Comparison of ENCODE assay signal across 8 cellular contexts in the genomic region with DNA sequence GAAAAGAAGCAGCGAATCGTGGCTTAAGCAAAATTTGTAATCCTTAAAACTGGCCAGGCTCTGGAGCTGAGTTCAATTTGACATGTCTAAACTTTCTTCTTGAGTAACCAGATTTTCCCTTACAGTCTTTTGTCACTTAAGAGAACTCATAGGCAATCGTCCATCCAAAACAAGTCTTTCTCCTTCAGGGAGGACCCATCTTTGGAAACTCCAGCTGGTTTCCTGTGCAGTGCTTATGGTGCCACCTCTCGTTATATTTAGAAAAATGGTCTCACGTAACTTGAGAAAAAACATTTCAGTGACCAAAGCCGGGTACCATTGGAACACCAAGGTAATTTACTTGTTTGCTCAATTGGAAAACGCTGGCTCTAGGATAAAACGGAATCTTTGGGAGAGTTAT. TPM values are rescaled to one million over a fixed set of nuclear protein-coding genes. Genes with fewer than 3 reads are reported as not detected.
DNase-seq lines count a peak whose midpoint lies in the region; ATAC-seq and TF ChIP-seq lines count a peak whose summit lies in the region.

No MANE protein-coding gene starts in this region.

- H3K4me1 ChIP-seq in Caco-2 (peaks cover 31% of the 10 kb centered on the region), MM.1S (ENCODE audit: low read length) (peaks cover 28% of the 10 kb centered on the region), body of pancreas (peaks cover 39% of the 10 kb centered on the region), left lung (peaks cover 28 to 80% of the 10 kb centered on the region in 2 donors), transverse colon (peaks cover 19 to 61% (median 36%) of the 10 kb centered on the region in 4 donors)

- H3K9me3 ChIP-seq in Caco-2 (no peaks in the 10 kb centered on the region), MM.1S (replicated peaks; ENCODE audit: insufficient read depth, low read length) (no peaks in the 10 kb centered on the region), body of pancreas (no peaks in the 10 kb centered on the region), left lung (no peaks in the 10 kb centered on the region), transverse colon (no peaks in the 10 kb centered on the region)

- TF ChIP-seq POLR2A in body of pancreas (IDR thresholded peaks at IDR 0.05), result no peak
- TF ChIP-seq POLR2A in transverse colon (IDR thresholded peaks at IDR 0.05), result no peak

- no peak overlapping the region for H3K27ac Mint-ChIP-seq in Caco-2 (ENCODE audit: unreplicated experiment)

- POLR2A ChIA-PET in Caco-2 (lab: Charles Lee), result interaction anchor here (0.8 kb wide), 1 partner anchor 74 kb away, joined by 3 read pairs; a partner anchor contains a TSS

- in situ Hi-C loops in transverse colon (cut with MboI; ENCODE audit: low pct_ligation_motif_present in 1 of 4, low pct_unique_long_range_greater_than_20kb in 1 of 4, low sequenced_read_pairs in 3 of 4), result loop anchor here in 1 of 4 donors (10.0 kb wide), 1 partner anchor 1019 kb away; no protein-coding TSS in a partner anchor

- H3K4me3 ChIP-seq in Caco-2 (ENCODE audit: low read depth, low read length) (peak overlapping the region; percentile 74), MM.1S (ENCODE audit: low read length) (peak overlapping the region; percentile 78), body of pancreas (no peak overlapping the region), left lung (peak overlapping the region in 1 of 2 donors; percentile 84), transverse colon (peak overlapping the region in 3 of 4 donors; percentile 76 to 99 (median 99))

- peaks cover 28% of the 10 kb centered on the region for H3K79me2 ChIP-seq in MM.1S (ENCODE audit: low read length)

- H3K9me2 ChIP-seq in MM.1S (replicated peaks; ENCODE audit: insufficient read depth, low read length), result no peaks in the 10 kb centered on the region

- H3F3A ChIP-seq in MM.1S (ENCODE audit: insufficient read depth, low read length), result peaks cover 19% of the 10 kb centered on the region

- 20 to 28% methylated on average over 8 of the region's 8 CpGs for WGBS in body of pancreas, 2 donors
- 15 to 26% methylated on average over 6 to 8 of the region's 8 CpGs for WGBS in transverse colon (ENCODE audit: low coverage in 1 of 2), 2 donors

- H3K4me2 ChIP-seq in MM.1S (ENCODE audit: low read depth, low read length), result peak overlapping the region; percentile 90

- ATAC-seq in body of pancreas (no peak), left lung (no peak), GM18519 (IDR thresholded peaks at IDR 0.05; ENCODE audit: low FRiP score, unreplicated experiment) (no peak), GM21367 (IDR thresholded peaks at IDR 0.05; ENCODE audit: unreplicated experiment) (no peak)

- intact Hi-C loops in Caco-2 (cut with micrococcal nuclease; ENCODE audit: unreplicated experiment) (loop anchor here (1.0 to 10.0 kb wide), 2 partner anchors 75 to 541 kb away; a partner anchor contains a TSS), body of pancreas (cut with DNase I) (no loop called here), left lung (cut with DNase I) (no loop called here), transverse colon (cut with DNase I; ENCODE audit: low total_unique reads) (loop anchor here (10.0 kb wide), 1 partner anchor 61 kb away; a partner anchor contains a TSS)

- peaks cover 22% of the 10 kb centered on the region for H3K4me1 Mint-ChIP-seq in Caco-2 (ENCODE audit: low read depth, unreplicated experiment)

- no peaks in the 10 kb centered on the region for H3K9me3 Mint-ChIP-seq in Caco-2 (ENCODE audit: unreplicated experiment)

- peak overlapping the region; percentile 70 for H3K27ac ChIP-seq in MM.1S (ENCODE audit: low read length)
- H3K27ac ChIP-seq in body of pancreas, result peak overlapping the region in 3 of 4 donors; percentile 83 to 85 (median 84)
- peak overlapping the region; percentile 93 to 98 for H3K27ac ChIP-seq in left lung
- H3K27ac ChIP-seq in transverse colon, result peak overlapping the region; percentile 90 to 99 (median 96)

- peak overlapping the region; percentile 87 for H2AFZ ChIP-seq in MM.1S (ENCODE audit: low read length)

- TF ChIP-seq CTCF in Caco-2 (IDR thresholded peaks at IDR 0.05; ENCODE audit: insufficient read depth in 1 of 2, low read depth in 1 of 2, low read length in 1 of 2, severe bottlenecking in 1 of 2, unreplicated experiment in 1 of 2) (peak in 1 of 2 experiments; percentile 40), MM.1S (IDR thresholded peaks at IDR 0.05; ENCODE audit: low read length) (peak; percentile 35), body of pancreas (IDR thresholded peaks at IDR 0.05) (peak in 1 of 7 experiments; percentile 4), left lung (IDR thresholded peaks at IDR 0.05) (no peak), transverse colon (IDR thresholded peaks at IDR 0.05) (no peak)

- peak overlapping the region; percentile 95 for H3K4me3 Mint-ChIP-seq in Caco-2 (ENCODE audit: unreplicated experiment)

- BruUV-seq in Caco-2 (replicated peaks; lab: Mats Ljungman, UMichigan), result no TSS peak

- TF ChIP-seq EP300 in transverse colon (IDR thresholded peaks at IDR 0.05; ENCODE audit: low read depth), result no peak

- peaks cover 40% of the 10 kb centered on the region for H3K36me3 Mint-ChIP-seq in Caco-2 (ENCODE audit: insufficient read depth, unreplicated experiment)

- H3K36me3 ChIP-seq in Caco-2 (ENCODE audit: control insufficient read depth, insufficient read depth, low read length) (no peaks in the 10 kb centered on the region), MM.1S (replicated peaks; ENCODE audit: insufficient read depth, low read length) (no peaks in the 10 kb centered on the region), body of pancreas (replicated peaks in 1 of 2; ENCODE audit: insufficient read depth in 1 of 2, low read depth in 2 of 2) (no peaks in the 10 kb centered on the region), left lung (no peaks in the 10 kb centered on the region), transverse colon (no peaks in the 10 kb centered on the region)

- H3K27me3 Mint-ChIP-seq in Caco-2 (ENCODE audit: insufficient read depth, unreplicated experiment), result no peaks in the 10 kb centered on the region

- H3K27me3 ChIP-seq in Caco-2 (replicated peaks; ENCODE audit: control insufficient read depth, insufficient read depth, low read length) (no peaks in the 10 kb centered on the region), MM.1S (replicated peaks; ENCODE audit: insufficient read depth, low read length) (peaks cover 29% of the 10 kb centered on the region), body of pancreas (no peaks in the 10 kb centered on the region), left lung (no peaks in the 10 kb centered on the region), transverse colon (no peaks in the 10 kb centered on the region)

- peak overlapping the region; percentile 39 for H3K9ac ChIP-seq in MM.1S (ENCODE audit: low read length)

- DNase-seq in Caco-2 (peak in 1 of 2 experiments; percentile 46), MM.1S (peak; percentile 66), body of pancreas (no peak), left lung (no peak), transverse colon (no peak), NK-92 (lab: John Stamatoyannopoulos, UW; ENCODE audit: unreplicated experiment) (no peak)

- H4K20me1 ChIP-seq in MM.1S (ENCODE audit: insufficient read depth, low read length), result peaks cover 10% of the 10 kb centered on the region; the same call in 1 of the 2 replicates

- CTCF ChIA-PET in Caco-2 (lab: Charles Lee), result interaction anchor here (0.8 to 3.0 kb wide), 5 partner anchors 11 to 365 kb away, joined by 3 to 16 read pairs (median 4); no protein-coding TSS in a partner anchor

RNA-seq across cellular contexts. Expression of a gene that starts 1.9 kb away (rescaled TPM):
- 296 and 306 TPM in 2 replicates for total RNA-seq in Caco-2 (2022)
- total RNA-seq in body of pancreas, result 100 to 1,000 TPM in 1 of 2 donors, 10 to 100 TPM in 1; 71.5 to 106 TPM
- 100 to 1,000 TPM; 247 to 263 TPM for total RNA-seq in left lung
- 100 to 1,000 TPM; 157 to 552 (median 288) TPM for total RNA-seq in transverse colon

RNA-seq across cellular contexts. Expression of a gene that starts 45.4 kb away (rescaled TPM):
- total RNA-seq in Caco-2 (2022), result 0.48 and 1.1 TPM in 2 replicates
- total RNA-seq in body of pancreas, result 10 to 100 TPM; 17.8 to 23.3 TPM
- 100 to 1,000 TPM; 185 to 404 TPM for total RNA-seq in left lung
- total RNA-seq in transverse colon, result 10 to 100 TPM; 14.2 to 32.4 (median 24.9) TPM

RNA-seq across cellular contexts. Expression of a gene that starts 57.5 kb away (rescaled TPM):
- total RNA-seq in Caco-2 (2022), result 110 and 118 TPM in 2 replicates
- total RNA-seq in body of pancreas, result 10 to 100 TPM; 20.4 to 33.2 TPM
- 10 to 100 TPM; 92.4 to 99.3 TPM for total RNA-seq in left lung
- 10 to 100 TPM; 18.3 to 56.7 (median 38.1) TPM for total RNA-seq in transverse colon

Comparison
In these comparisons a context has a peak if more than half of its experiments do, and no peak if none do; other contexts are left out.
1. H3K4me3 ChIP-seq: peak in Caco-2 (single experiment), MM.1S (single experiment) and transverse colon (3 of 4); none in body of pancreas (0 of 2).
2. intact Hi-C loops: an anchor here in Caco-2 (1.0 to 10.0 kb wide) and transverse colon (10.0 kb wide); none called in body of pancreas and left lung.
3. Peak in every context shown above with its lines, with median percentiles within 50 percentile points of each other: H3K27ac ChIP-seq.